1 cellular context compared by ENCODE assay signal in the genomic region with DNA sequence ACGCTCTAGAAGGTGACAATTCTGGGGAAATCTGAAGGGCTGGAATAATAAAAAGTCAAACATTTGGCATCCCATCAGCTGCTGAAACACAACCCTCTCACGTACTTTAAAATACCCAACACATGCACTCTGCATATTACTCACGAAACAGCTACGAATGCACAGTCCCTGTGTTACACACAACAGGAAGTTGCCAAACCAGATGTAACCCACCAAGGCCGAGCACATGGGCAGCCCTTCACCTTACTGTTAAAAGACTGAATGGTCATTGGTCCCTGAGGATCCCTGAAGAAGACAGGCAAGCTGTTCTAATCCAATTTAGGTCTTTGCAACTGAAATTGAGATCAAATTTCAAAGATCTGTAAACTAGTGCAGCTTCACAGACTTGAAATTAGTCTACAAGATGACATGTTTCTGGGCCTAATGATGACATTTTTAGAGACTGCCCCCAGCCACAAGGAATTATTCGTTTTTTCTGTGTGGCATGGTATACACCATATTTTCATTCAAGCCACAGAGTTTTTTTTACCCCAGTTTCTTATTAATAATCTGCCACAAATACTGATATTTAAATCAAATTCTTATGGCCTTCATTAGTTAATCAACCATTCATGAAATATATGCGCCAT.
TF ChIP-seq lines count a peak whose summit lies in the region.

No MANE protein-coding gene starts in this region.

TF ChIP-seq in H1, 55 proteins besides CTCF, POLR2A, EP300 and RAD21:
- TF ChIP-seq POU5F1 (IDR thresholded peaks at IDR 0.05; ENCODE audit: low read depth, low read length) (no peak), SIN3A (conservative IDR thresholded peaks at IDR 0.05 in 1 of 2, IDR thresholded peaks at IDR 0.05 in 1 of 2; ENCODE audit: low read depth in 1 of 2, low read length in 2 of 2) (no peak), CHD2 (IDR thresholded peaks at IDR 0.05; ENCODE audit: low read length) (no peak), KDM4A (IDR thresholded peaks at IDR 0.05; ENCODE audit: low read depth, low read length, severe bottlenecking) (no peak), BACH1 (IDR thresholded peaks at IDR 0.05; ENCODE audit: low read length) (no peak), GTF2F1 (IDR thresholded peaks at IDR 0.05; ENCODE audit: borderline replicate concordance, low read depth, low read length) (no peak), TBP (IDR thresholded peaks at IDR 0.05; ENCODE audit: low read depth, low read length) (no peak), RBBP5 (IDR thresholded peaks at IDR 0.05; ENCODE audit: borderline replicate concordance, low read depth, low read length) (no peak), SIRT6 (IDR thresholded peaks at IDR 0.05; ENCODE audit: low read length) (no peak), SP4 (IDR thresholded peaks at IDR 0.05; ENCODE audit: low read length) (no peak), CEBPB (IDR thresholded peaks at IDR 0.05; ENCODE audit: low read depth, low read length) (no peak), RNF2 (IDR thresholded peaks at IDR 0.05; ENCODE audit: borderline replicate concordance, low read depth, low read length, missing control alignments, poor library complexity, severe bottlenecking) (no peak), EGR1 (IDR thresholded peaks at IDR 0.05; ENCODE audit: borderline replicate concordance, low read depth, low read length) (no peak), TEAD4 (IDR thresholded peaks at IDR 0.05; ENCODE audit: low read depth, low read length) (no peak), KDM1A (IDR thresholded peaks at IDR 0.05; ENCODE audit: borderline replicate concordance, low read length) (no peak)
- TF ChIP-seq, protein P1, sequence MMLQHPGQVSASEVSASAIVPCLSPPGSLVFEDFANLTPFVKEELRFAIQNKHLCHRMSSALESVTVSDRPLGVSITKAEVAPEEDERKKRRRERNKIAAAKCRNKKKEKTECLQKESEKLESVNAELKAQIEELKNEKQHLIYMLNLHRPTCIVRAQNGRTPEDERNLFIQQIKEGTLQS (IDR thresholded peaks at IDR 0.05; ENCODE audit: insufficient read depth, low read depth, low read length) = no peak
- TF ChIP-seq, protein P2, sequence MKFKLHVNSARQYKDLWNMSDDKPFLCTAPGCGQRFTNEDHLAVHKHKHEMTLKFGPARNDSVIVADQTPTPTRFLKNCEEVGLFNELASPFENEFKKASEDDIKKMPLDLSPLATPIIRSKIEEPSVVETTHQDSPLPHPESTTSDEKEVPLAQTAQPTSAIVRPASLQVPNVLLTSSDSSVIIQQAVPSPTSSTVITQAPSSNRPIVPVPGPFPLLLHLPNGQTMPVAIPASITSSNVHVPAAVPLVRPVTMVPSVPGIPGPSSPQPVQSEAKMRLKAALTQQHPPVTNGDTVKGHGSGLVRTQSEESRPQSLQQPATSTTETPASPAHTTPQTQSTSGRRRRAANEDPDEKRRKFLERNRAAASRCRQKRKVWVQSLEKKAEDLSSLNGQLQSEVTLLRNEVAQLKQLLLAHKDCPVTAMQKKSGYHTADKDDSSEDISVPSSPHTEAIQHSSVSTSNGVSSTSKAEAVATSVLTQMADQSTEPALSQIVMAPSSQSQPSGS (IDR thresholded peaks at IDR 0.05; ENCODE audit: low read length) = no peak
